31 cellular contexts compared by ENCODE assay signal in the genomic region with DNA sequence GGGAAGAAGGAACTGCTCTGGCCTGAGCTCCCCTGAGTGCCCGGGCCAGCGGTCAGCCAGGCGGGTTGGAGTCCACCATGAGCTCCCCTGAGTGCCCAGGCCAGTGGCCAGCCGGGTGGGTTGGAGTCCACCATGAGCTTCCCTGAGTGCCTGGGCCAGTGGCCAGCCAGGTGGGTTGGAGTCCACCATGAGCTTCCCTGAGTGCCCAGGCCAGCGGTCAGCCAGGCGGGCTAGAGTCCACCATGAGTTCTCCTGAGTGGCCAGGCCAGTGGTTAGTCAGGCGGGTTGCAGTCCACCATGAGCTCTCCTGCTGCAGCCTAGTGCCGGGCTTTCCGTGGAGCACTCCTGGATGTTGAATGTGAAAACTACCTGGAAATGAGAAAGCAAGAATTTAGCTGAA.
"Had no signal": no experiment of that assay in that cellular context is flagged by ENCODE, and none has a peak within 500 bp of the region (broad histone marks: within the 10 kb centered on the region; RNA-seq: fewer than 3 reads in every experiment).

No MANE protein-coding gene starts in this region.

- DNase-seq: activated CD4-positive, alpha-beta memory T cell treated with anti-CD3 and anti-CD28 coated beads for 36 hours; activated CD4-positive, alpha-beta T cell treated with anti-CD3 and anti-CD28 coated beads, Interleukin-2, amount 10 ng/mL, durations not matched to agents 24 days and 14 days; activated CD8-positive, alpha-beta memory T cell treated with anti-CD3 and anti-CD28 coated beads, Interleukin-2, amount 50 U/mL, for 4 hours; activated gamma-delta T cell treated with Interleukin-2 at 50 U/mL for 16 hours; activated naive CD8-positive, alpha-beta T cell treated with anti-CD3 and anti-CD28 coated beads, Interleukin-2, amount 50 U/mL, for 24 hours; activated T-cell treated with anti-CD3 and anti-CD28 coated beads, Interleukin-2, amount 50 U/mL, for 1 hour; amygdala; central memory CD4-positive, alpha-beta T cell; foreskin keratinocyte; hypothalamus; immature natural killer cell; kidney glomerular epithelial cell; left lung; naive B cell; pancreas; stimulated activated CD4-positive, alpha-beta T cell treated with anti-CD3 and anti-CD28 coated beads, Interleukin-2, amount 100 ng/mL, for 48 hours; stimulated activated naive CD8-positive, alpha-beta T cell treated with anti-CD3 and anti-CD28 coated beads, Interleukin-15, Interleukin-2, amounts not matched to agents 100 U/mL and 50 U/mL, for 24 hours; SW 1271; T-helper 9 cell; upper lobe of left lung had no signal

- H3K27me3 ChIP-seq: foreskin keratinocyte, upper lobe of left lung had no signal

- H3K27me3 Mint-ChIP-seq: activated CD4-positive, alpha-beta T cell treated with anti-CD3 and anti-CD28 coated beads, Interleukin-2, amount 10 ng/mL, durations not matched to agents 24 days and 14 days had no signal

- H3K27ac ChIP-seq: esophagus muscularis mucosa, foreskin keratinocyte, heart left ventricle, left lung, pancreas, psoas muscle, thoracic aorta, upper lobe of left lung, VCaP had no signal

- H3K9me3 Mint-ChIP-seq: activated CD4-positive, alpha-beta memory T cell treated with anti-CD3 and anti-CD28 coated beads for 36 hours; activated CD4-positive, alpha-beta T cell treated with anti-CD3 and anti-CD28 coated beads, Interleukin-2, amount 10 ng/mL, durations not matched to agents 24 days and 14 days; activated naive CD4-positive, alpha-beta T cell treated with anti-CD3 and anti-CD28 coated beads, Interleukin-2, amount 50 U/mL, for 24 hours; activated naive CD8-positive, alpha-beta T cell treated with anti-CD3 and anti-CD28 coated beads, Interleukin-2, amount 50 U/mL, for 24 hours; activated T-helper 1 cell treated with anti-CD3 and anti-CD28 coated beads, Interleukin-12 subunit alpha, Interleukin-12 subunit beta, Interleukin-2, Interleukin-4 antibody, amounts not matched to agents 30 ng/mL and 10 ng/mL and 1 ng/mL, durations not matched to agents 14 hours and 24 hours and 36 hours; dendritic cell treated with granulocyte-macrophage colony-stimulating factor and Interleukin-4, amounts not matched to agents 40 ng/mL and 50 ng/mL, for 4 days; T-helper 1 cell treated with Interleukin-12 subunit alpha and Interleukin-12 subunit beta and Interleukin-4 antibody, amounts not matched to agents 30 μg/mL and 1 μg/mL, for 36 hours had no signal

- H3K4me1 Mint-ChIP-seq: activated CD4-positive, alpha-beta T cell treated with anti-CD3 and anti-CD28 coated beads, Interleukin-2, amount 10 ng/mL, durations not matched to agents 24 days and 14 days; activated naive CD4-positive, alpha-beta T cell treated with anti-CD3 and anti-CD28 coated beads, Interleukin-2, amount 50 U/mL, for 24 hours; activated naive CD8-positive, alpha-beta T cell treated with anti-CD3 and anti-CD28 coated beads, Interleukin-2, amount 50 U/mL, for 24 hours; immature natural killer cell; naive B cell had no signal

- FAIRE-seq: pancreas, TTC549 had no signal

- H3K4me3 Mint-ChIP-seq: activated CD4-positive, alpha-beta memory T cell treated with anti-CD3 and anti-CD28 coated beads for 36 hours; activated CD4-positive, alpha-beta T cell treated with anti-CD3 and anti-CD28 coated beads, Interleukin-2, amount 10 ng/mL, durations not matched to agents 24 days and 14 days; activated naive CD4-positive, alpha-beta T cell treated with anti-CD3 and anti-CD28 coated beads, Interleukin-2, amount 50 U/mL, for 24 hours; activated naive CD8-positive, alpha-beta T cell treated with anti-CD3 and anti-CD28 coated beads, Interleukin-2, amount 50 U/mL, for 24 hours; activated T-helper 1 cell treated with anti-CD3 and anti-CD28 coated beads, Interleukin-12 subunit alpha, Interleukin-12 subunit beta, Interleukin-2, Interleukin-4 antibody, amounts not matched to agents 30 ng/mL and 10 ng/mL and 1 ng/mL, durations not matched to agents 14 hours and 24 hours and 36 hours; dendritic cell treated with granulocyte-macrophage colony-stimulating factor and Interleukin-4, amounts not matched to agents 40 ng/mL and 50 ng/mL, for 4 days; immature natural killer cell; naive B cell; T-helper 1 cell treated with Interleukin-12 subunit alpha and Interleukin-12 subunit beta and Interleukin-4 antibody, amounts not matched to agents 30 μg/mL and 1 μg/mL, for 36 hours had no signal

- H3K27ac Mint-ChIP-seq: activated CD4-positive, alpha-beta memory T cell treated with anti-CD3 and anti-CD28 coated beads for 36 hours; activated CD4-positive, alpha-beta T cell treated with anti-CD3 and anti-CD28 coated beads, Interleukin-2, amount 10 ng/mL, durations not matched to agents 24 days and 14 days; activated naive CD4-positive, alpha-beta T cell treated with anti-CD3 and anti-CD28 coated beads, Interleukin-2, amount 50 U/mL, for 24 hours; activated naive CD8-positive, alpha-beta T cell treated with anti-CD3 and anti-CD28 coated beads, Interleukin-2, amount 50 U/mL, for 24 hours; activated T-helper 1 cell treated with anti-CD3 and anti-CD28 coated beads, Interleukin-12 subunit alpha, Interleukin-12 subunit beta, Interleukin-2, Interleukin-4 antibody, amounts not matched to agents 30 ng/mL and 10 ng/mL and 1 ng/mL, durations not matched to agents 14 hours and 24 hours and 36 hours; dendritic cell treated with granulocyte-macrophage colony-stimulating factor and Interleukin-4, amounts not matched to agents 40 ng/mL and 50 ng/mL, for 4 days; immature natural killer cell; T-helper 1 cell treated with Interleukin-12 subunit alpha and Interleukin-12 subunit beta and Interleukin-4 antibody, amounts not matched to agents 30 μg/mL and 1 μg/mL, for 36 hours had no signal

- H3K9me3 ChIP-seq: left lung, pancreas, psoas muscle, thoracic aorta had no signal

- H3K36me3 Mint-ChIP-seq: activated CD4-positive, alpha-beta memory T cell treated with anti-CD3 and anti-CD28 coated beads for 36 hours; activated naive CD4-positive, alpha-beta T cell treated with anti-CD3 and anti-CD28 coated beads, Interleukin-2, amount 50 U/mL, for 24 hours; immature natural killer cell had no signal

- H3K4me3 ChIP-seq: esophagus muscularis mucosa, heart left ventricle, left lung, pancreas, psoas muscle, thoracic aorta, upper lobe of left lung had no signal

- H3K36me3 ChIP-seq: esophagus muscularis mucosa, heart left ventricle, left lung, pancreas, thoracic aorta, upper lobe of left lung had no signal

- H3K4me1 ChIP-seq: esophagus muscularis mucosa, foreskin keratinocyte, heart left ventricle, left lung, pancreas, psoas muscle, upper lobe of left lung had no signal

- ATAC-seq: activated CD4-positive, CD25-positive, alpha-beta regulatory T cell treated with anti-CD3 and anti-CD28 coated beads, Interleukin-2, amount 50 U/mL, for 24 hours; activated naive CD8-positive, alpha-beta T cell treated with anti-CD3 and anti-CD28 coated beads, Interleukin-2, amount 50 U/mL, for 24 hours; foreskin keratinocyte; heart left ventricle; left lung; pancreas; psoas muscle; stimulated activated naive CD8-positive, alpha-beta T cell treated with anti-CD3 and anti-CD28 coated beads, Interleukin-15, Interleukin-2, amounts not matched to agents 100 U/mL and 50 U/mL, for 24 hours had no signal
